ENCODE assay signal across 1 cellular context in the genomic region with DNA sequence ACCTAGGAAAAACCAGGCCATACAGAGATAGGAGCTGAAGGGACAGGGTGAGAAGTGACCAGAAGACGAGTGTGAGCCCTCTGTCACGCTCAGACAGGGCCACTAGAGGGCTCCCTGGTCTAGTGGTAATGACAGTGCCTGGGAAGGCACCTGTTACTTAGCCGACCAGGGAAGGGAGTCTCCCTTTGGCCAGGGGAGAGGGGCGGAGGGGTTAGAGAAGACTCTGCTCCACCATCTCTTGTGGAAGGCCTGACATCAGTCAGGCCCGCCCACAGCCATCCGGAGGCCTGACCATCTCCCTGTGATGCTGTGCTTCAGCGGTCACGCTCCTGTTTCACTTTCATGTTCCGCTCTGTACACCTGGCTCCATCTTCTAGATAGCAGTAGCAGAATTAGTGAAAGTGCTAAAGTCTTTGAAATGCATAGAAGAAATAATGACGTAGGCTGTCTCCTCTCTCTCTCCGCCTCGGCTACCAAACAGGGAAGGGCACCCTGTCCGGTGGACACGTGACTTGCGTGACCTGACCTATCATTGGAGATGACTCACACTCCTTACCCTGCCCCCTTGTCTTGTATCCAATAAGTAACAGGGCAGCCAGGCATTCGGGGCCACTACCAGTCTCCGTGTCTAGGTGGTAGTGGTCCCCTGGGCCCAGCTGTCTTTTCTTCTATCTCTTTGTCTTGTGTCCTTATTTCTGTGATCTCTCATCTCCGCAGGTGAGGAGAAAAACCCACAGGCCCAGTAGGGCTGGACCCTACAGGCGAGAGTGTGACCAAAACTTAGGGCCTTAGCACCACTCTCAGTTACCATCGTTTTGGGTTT.
TF ChIP-seq lines count a peak whose summit lies in the region.

No MANE protein-coding gene starts in this region.

TF ChIP-seq in H1, 55 proteins besides CTCF, POLR2A, EP300 and RAD21:
- TF ChIP-seq TCF12 (IDR thresholded peaks at IDR 0.05; ENCODE audit: low read depth, low read length) (0 out of 2 replicates have a peak, but pooled peaks have one; percentile 42), SIX5 (IDR thresholded peaks at IDR 0.05; ENCODE audit: low read depth, low read length) (no peak)
